ENCODE assay signal across 1 cellular context in the genomic region with DNA sequence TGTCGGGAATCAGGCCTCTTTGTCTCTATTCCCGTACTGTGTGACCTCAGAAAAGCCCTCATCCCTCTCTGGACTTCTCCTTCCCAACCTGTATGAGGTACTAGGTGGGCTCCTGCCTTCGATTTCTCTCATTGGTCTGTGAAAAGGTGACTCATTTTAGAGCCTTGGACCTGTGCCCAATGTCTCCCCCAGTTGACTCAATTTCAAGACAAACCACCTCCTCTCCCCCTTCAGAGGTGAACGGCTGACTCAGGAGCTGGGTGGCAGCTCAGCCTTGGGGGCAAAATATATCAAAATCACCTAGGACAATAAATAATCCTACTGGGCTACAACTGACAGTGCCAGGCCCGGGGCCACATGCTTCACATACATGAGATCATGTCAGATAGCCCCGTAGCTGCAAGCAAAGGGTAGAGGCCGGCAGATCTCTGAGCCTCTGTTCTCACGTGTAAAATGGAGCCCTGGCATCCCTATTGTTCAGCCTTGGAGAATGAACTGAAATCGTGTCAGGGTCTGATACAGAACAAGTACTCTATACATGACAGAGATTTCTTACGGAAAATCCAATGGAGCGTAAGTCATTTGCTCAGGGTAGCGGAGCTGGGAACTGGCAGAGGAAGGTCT.
A peak's percentile ranks its signal among the peaks of the same experiment; 100 is the strongest.
TF ChIP-seq lines count a peak whose summit lies in the region.

No MANE protein-coding gene starts in this region.

TF ChIP-seq in HEK293, 187 proteins besides CTCF, POLR2A, EP300 and RAD21 (continued from another document and continues in another):
- TF ChIP-seq, protein P1, sequence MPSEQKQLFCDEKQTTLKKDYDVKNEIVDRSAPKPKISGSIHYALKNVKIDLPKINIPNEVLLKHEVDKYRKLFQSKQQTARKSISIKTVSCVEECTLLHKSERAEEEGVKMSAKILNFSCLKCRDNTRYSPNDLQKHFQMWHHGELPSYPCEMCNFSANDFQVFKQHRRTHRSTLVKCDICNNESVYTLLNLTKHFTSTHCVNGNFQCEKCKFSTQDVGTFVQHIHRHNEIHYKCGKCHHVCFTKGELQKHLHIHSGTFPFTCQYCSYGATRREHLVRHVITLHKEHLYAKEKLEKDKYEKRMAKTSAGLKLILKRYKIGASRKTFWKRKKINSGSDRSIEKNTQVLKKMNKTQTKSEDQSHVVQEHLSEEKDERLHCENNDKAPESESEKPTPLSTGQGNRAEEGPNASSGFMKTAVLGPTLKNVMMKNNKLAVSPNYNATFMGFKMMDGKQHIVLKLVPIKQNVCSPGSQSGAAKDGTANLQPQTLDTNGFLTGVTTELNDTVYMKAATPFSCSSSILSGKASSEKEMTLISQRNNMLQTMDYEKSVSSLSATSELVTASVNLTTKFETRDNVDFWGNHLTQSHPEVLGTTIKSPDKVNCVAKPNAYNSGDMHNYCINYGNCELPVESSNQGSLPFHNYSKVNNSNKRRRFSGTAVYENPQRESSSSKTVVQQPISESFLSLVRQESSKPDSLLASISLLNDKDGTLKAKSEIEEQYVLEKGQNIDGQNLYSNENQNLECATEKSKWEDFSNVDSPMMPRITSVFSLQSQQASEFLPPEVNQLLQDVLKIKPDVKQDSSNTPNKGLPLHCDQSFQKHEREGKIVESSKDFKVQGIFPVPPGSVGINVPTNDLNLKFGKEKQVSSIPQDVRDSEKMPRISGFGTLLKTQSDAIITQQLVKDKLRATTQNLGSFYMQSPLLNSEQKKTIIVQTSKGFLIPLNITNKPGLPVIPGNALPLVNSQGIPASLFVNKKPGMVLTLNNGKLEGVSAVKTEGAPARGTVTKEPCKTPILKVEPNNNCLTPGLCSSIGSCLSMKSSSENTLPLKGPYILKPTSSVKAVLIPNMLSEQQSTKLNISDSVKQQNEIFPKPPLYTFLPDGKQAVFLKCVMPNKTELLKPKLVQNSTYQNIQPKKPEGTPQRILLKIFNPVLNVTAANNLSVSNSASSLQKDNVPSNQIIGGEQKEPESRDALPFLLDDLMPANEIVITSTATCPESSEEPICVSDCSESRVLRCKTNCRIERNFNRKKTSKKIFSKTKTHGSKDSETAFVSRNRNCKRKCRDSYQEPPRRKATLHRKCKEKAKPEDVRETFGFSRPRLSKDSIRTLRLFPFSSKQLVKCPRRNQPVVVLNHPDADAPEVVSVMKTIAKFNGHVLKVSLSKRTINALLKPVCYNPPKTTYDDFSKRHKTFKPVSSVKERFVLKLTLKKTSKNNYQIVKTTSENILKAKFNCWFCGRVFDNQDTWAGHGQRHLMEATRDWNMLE (tag by site-specific recombination; conservative IDR thresholded peaks at IDR 0.05; ENCODE audit: low read depth), result peak; percentile 23; the same call in 1 of the 2 replicates
- TF ChIP-seq ZNF555 (tag by site-specific recombination; conservative IDR thresholded peaks at IDR 0.05) (no peak), GLI4 (tag by site-specific recombination; IDR thresholded peaks at IDR 0.05) (no peak), ZNF777 (tag by site-specific recombination; IDR thresholded peaks at IDR 0.05; ENCODE audit: borderline replicate concordance) (no peak), ZNF514 (tag by site-specific recombination; IDR thresholded peaks at IDR 0.05) (no peak), ZNF19 (tag by site-specific recombination; IDR thresholded peaks at IDR 0.05; ENCODE audit: low read depth) (no peak), ZNF157 (tag by site-specific recombination; IDR thresholded peaks at IDR 0.05) (no peak), OVOL3 (tag by site-specific recombination; IDR thresholded peaks at IDR 0.05) (no peak), YY1 (tag by site-specific recombination; IDR thresholded peaks at IDR 0.05) (no peak), YY2 (tag by site-specific recombination; IDR thresholded peaks at IDR 0.05) (no peak), ZNF510 (tag by site-specific recombination; IDR thresholded peaks at IDR 0.05; ENCODE audit: insufficient replicate concordance) (no peak), ZNF404 (tag by site-specific recombination; IDR thresholded peaks at IDR 0.05) (no peak), ZNF530 (tag by site-specific recombination; IDR thresholded peaks at IDR 0.05; ENCODE audit: low read depth) (no peak), ZXDB (tag by site-specific recombination; IDR thresholded peaks at IDR 0.05) (no peak), ZNF768 (tag by site-specific recombination; IDR thresholded peaks at IDR 0.05) (0 out of 2 replicates have a peak, but pooled peaks have one; percentile 79), ZNF114 (tag by site-specific recombination; IDR thresholded peaks at IDR 0.05) (no peak), ZBTB17 (tag by site-specific recombination; IDR thresholded peaks at IDR 0.05) (no peak; the same call in 1 of the 2 replicates), ZNF561 (tag by site-specific recombination; IDR thresholded peaks at IDR 0.05; ENCODE audit: borderline replicate concordance) (no peak), ZNF146 (tag by site-specific recombination; IDR thresholded peaks at IDR 0.05) (peak; percentile 27; the same call in 1 of the 2 replicates)
- TF ChIP-seq, protein P2, sequence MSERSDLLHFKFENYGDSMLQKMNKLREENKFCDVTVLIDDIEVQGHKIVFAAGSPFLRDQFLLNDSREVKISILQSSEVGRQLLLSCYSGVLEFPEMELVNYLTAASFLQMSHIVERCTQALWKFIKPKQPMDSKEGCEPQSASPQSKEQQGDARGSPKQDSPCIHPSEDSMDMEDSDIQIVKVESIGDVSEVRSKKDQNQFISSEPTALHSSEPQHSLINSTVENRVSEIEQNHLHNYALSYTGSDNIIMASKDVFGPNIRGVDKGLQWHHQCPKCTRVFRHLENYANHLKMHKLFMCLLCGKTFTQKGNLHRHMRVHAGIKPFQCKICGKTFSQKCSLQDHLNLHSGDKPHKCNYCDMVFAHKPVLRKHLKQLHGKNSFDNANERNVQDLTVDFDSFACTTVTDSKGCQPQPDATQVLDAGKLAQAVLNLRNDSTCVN (tag by site-specific recombination; optimal IDR thresholded peaks at IDR 0.05), result no peak
- TF ChIP-seq, protein P3, sequence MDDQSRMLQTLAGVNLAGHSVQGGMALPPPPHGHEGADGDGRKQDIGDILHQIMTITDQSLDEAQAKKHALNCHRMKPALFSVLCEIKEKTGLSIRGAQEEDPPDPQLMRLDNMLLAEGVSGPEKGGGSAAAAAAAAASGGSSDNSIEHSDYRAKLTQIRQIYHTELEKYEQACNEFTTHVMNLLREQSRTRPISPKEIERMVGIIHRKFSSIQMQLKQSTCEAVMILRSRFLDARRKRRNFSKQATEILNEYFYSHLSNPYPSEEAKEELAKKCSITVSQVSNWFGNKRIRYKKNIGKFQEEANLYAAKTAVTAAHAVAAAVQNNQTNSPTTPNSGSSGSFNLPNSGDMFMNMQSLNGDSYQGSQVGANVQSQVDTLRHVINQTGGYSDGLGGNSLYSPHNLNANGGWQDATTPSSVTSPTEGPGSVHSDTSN (CRISPR knock-in tag; IDR thresholded peaks at IDR 0.05), result no peak
- TF ChIP-seq, protein P4, sequence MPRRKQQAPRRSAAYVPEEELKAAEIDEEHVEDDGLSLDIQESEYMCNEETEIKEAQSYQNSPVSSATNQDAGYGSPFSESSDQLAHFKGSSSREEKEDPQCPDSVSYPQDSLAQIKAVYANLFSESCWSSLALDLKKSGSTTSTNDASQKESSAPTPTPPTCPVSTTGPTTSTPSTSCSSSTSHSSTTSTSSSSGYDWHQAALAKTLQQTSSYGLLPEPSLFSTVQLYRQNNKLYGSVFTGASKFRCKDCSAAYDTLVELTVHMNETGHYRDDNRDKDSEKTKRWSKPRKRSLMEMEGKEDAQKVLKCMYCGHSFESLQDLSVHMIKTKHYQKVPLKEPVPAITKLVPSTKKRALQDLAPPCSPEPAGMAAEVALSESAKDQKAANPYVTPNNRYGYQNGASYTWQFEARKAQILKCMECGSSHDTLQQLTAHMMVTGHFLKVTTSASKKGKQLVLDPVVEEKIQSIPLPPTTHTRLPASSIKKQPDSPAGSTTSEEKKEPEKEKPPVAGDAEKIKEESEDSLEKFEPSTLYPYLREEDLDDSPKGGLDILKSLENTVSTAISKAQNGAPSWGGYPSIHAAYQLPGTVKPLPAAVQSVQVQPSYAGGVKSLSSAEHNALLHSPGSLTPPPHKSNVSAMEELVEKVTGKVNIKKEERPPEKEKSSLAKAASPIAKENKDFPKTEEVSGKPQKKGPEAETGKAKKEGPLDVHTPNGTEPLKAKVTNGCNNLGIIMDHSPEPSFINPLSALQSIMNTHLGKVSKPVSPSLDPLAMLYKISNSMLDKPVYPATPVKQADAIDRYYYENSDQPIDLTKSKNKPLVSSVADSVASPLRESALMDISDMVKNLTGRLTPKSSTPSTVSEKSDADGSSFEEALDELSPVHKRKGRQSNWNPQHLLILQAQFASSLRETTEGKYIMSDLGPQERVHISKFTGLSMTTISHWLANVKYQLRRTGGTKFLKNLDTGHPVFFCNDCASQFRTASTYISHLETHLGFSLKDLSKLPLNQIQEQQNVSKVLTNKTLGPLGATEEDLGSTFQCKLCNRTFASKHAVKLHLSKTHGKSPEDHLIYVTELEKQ (tag by site-specific recombination; IDR thresholded peaks at IDR 0.05; ENCODE audit: borderline replicate concordance), result peak; percentile 49; the same call in 1 of the 2 replicates
- TF ChIP-seq, protein P5, sequence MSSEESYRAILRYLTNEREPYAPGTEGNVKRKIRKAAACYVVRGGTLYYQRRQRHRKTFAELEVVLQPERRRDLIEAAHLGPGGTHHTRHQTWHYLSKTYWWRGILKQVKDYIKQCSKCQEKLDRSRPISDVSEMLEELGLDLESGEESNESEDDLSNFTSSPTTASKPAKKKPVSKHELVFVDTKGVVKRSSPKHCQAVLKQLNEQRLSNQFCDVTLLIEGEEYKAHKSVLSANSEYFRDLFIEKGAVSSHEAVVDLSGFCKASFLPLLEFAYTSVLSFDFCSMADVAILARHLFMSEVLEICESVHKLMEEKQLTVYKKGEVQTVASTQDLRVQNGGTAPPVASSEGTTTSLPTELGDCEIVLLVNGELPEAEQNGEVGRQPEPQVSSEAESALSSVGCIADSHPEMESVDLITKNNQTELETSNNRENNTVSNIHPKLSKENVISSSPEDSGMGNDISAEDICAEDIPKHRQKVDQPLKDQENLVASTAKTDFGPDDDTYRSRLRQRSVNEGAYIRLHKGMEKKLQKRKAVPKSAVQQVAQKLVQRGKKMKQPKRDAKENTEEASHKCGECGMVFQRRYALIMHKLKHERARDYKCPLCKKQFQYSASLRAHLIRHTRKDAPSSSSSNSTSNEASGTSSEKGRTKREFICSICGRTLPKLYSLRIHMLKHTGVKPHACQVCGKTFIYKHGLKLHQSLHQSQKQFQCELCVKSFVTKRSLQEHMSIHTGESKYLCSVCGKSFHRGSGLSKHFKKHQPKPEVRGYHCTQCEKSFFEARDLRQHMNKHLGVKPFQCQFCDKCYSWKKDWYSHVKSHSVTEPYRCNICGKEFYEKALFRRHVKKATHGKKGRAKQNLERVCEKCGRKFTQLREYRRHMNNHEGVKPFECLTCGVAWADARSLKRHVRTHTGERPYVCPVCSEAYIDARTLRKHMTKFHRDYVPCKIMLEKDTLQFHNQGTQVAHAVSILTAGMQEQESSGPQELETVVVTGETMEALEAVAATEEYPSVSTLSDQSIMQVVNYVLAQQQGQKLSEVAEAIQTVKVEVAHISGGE (tag by site-specific recombination; conservative IDR thresholded peaks at IDR 0.05; ENCODE audit: low read depth), result no peak
- TF ChIP-seq, protein P6, sequence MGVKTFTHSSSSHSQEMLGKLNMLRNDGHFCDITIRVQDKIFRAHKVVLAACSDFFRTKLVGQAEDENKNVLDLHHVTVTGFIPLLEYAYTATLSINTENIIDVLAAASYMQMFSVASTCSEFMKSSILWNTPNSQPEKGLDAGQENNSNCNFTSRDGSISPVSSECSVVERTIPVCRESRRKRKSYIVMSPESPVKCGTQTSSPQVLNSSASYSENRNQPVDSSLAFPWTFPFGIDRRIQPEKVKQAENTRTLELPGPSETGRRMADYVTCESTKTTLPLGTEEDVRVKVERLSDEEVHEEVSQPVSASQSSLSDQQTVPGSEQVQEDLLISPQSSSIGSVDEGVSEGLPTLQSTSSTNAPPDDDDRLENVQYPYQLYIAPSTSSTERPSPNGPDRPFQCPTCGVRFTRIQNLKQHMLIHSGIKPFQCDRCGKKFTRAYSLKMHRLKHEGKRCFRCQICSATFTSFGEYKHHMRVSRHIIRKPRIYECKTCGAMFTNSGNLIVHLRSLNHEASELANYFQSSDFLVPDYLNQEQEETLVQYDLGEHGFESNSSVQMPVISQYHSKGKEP (tag by site-specific recombination; IDR thresholded peaks at IDR 0.05), result no peak
- TF ChIP-seq, protein P7, sequence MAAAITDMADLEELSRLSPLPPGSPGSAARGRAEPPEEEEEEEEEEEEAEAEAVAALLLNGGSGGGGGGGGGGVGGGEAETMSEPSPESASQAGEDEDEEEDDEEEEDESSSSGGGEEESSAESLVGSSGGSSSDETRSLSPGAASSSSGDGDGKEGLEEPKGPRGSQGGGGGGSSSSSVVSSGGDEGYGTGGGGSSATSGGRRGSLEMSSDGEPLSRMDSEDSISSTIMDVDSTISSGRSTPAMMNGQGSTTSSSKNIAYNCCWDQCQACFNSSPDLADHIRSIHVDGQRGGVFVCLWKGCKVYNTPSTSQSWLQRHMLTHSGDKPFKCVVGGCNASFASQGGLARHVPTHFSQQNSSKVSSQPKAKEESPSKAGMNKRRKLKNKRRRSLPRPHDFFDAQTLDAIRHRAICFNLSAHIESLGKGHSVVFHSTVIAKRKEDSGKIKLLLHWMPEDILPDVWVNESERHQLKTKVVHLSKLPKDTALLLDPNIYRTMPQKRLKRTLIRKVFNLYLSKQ (tag by site-specific recombination; IDR thresholded peaks at IDR 0.05; ENCODE audit: borderline replicate concordance), result no peak
- TF ChIP-seq, protein P8, sequence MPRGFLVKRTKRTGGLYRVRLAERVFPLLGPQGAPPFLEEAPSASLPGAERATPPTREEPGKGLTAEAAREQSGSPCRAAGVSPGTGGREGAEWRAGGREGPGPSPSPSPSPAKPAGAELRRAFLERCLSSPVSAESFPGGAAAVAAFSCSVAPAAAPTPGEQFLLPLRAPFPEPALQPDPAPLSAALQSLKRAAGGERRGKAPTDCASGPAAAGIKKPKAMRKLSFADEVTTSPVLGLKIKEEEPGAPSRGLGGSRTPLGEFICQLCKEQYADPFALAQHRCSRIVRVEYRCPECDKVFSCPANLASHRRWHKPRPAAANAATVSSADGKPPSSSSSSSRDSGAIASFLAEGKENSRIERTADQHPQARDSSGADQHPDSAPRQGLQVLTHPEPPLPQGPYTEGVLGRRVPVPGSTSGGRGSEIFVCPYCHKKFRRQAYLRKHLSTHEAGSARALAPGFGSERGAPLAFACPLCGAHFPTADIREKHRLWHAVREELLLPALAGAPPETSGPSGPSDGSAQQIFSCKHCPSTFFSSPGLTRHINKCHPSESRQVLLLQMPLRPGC (tag by site-specific recombination; IDR thresholded peaks at IDR 0.05), result no peak; the same call in 1 of the 2 replicates
- TF ChIP-seq, protein P9, sequence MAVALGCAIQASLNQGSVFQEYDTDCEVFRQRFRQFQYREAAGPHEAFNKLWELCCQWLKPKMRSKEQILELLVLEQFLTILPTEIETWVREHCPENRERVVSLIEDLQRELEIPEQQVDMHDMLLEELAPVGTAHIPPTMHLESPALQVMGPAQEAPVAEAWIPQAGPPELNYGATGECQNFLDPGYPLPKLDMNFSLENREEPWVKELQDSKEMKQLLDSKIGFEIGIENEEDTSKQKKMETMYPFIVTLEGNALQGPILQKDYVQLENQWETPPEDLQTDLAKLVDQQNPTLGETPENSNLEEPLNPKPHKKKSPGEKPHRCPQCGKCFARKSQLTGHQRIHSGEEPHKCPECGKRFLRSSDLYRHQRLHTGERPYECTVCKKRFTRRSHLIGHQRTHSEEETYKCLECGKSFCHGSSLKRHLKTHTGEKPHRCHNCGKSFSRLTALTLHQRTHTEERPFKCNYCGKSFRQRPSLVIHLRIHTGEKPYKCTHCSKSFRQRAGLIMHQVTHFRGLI (tag by site-specific recombination; IDR thresholded peaks at IDR 0.05), result no peak
- TF ChIP-seq, protein P10, sequence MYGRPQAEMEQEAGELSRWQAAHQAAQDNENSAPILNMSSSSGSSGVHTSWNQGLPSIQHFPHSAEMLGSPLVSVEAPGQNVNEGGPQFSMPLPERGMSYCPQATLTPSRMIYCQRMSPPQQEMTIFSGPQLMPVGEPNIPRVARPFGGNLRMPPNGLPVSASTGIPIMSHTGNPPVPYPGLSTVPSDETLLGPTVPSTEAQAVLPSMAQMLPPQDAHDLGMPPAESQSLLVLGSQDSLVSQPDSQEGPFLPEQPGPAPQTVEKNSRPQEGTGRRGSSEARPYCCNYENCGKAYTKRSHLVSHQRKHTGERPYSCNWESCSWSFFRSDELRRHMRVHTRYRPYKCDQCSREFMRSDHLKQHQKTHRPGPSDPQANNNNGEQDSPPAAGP (tag by site-specific recombination; IDR thresholded peaks at IDR 0.05), result no peak; the same call in none of the 2 replicates
